Comparison of ENCODE assay signal across 1 cellular context in the genomic region with DNA sequence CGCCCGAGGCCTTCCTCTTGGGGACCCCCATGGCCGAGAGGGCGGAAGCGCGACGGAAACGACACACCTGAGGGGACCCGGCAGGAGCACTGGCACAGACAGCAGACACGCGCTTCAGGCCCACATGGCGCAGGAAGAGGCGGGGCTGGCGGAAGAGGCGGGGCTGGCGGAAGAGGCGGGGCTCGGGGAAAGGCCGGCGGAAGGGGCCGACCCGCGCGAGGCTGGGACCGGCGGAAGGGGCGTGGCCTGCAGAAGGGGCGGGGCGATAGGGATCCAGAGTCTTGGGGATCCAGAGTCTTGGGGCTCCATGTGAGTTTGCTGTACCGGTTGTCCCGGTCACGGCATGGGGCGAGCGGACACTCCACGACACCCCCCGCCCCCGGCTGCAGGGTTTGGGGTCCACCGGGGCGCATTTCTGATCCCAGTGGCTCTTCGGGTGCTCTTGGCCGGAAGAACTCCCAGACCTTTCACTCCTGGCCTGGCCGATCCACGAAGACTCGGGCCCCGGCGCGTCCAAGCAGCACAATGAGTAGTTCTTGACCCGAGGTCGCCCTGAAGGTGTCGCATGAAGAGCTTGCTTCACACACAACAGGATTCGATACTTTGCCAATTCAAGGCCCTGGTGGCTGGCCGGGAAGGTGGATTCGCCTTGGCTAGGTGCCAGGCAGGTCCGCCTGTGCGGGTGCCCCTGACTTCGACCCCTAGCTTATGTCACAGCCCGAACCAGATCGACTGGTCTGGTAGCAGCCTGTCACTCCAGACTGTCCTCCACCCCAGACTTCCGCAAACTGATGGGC.
A peak's percentile ranks its signal among the peaks of the same experiment; 100 is the strongest.
TF ChIP-seq lines count a peak whose summit lies in the region.

A gene with protein sequence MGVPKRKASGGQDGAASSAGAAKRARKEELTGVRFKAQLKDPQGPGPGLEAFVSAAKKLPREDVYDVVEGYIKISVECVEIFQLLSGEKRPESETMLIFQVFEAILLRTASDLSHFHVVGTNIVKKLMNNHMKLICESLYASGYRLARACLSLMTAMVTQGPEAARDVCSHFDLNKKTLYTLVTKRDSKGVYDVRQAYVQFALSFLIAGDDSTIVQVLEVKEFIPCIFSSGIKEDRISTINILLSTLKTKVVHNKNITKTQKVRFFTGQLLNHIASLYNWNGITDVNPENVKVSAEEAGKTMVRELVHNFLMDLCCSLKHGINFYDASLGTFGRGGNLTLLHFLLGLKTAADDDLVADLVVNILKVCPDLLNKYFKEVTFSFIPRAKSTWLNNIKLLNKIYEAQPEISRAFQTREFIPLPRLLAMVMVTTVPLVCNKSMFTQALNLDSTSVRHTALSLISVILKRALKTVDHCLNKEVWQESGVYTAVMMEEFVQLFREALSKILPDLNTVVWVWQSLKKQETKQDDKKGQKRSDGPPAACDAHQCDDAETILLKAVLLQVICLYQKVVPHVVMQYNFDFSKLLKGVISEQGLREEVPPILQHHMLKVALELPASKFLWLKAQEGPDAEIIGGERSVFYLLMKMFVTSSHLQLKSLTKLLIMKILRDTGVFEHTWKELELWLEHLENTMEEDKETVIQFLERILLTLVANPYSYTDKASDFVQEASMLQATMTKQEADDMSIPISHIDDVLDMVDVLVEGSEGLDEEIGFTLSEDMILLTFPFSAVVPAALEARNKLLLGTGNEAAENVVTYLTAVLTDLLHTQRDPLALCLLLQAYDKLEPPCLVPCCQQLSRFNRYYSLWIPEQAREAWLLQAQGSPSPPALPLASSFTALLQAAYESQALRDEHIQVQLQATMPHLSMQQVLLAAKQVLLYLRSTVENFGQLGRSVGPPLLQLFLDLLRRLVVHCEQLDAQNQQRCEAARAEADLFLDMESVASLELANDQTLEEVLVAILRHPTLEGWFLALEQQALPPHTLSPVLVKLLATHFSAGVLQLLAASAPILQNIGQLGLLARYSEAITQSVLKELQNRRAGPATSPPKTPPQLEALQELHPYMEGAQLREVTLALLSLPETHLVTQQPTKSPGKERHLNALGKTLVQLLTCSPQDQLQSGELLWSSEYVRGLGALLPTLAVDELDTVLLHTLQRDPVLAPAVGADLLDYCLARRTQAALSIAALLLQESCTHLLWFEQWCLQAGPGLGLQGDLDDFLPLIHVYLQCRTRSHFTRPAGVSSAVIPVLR (N-terminal part only) (minus strand): TSS at position 133 of the 797 bp plus-strand sequence. CDS start 102 bp downstream, at position 31.

TF ChIP-seq in liver, 16 proteins besides CTCF, POLR2A, EP300 and RAD21 (continued from another document):
- TF ChIP-seq, protein P1, sequence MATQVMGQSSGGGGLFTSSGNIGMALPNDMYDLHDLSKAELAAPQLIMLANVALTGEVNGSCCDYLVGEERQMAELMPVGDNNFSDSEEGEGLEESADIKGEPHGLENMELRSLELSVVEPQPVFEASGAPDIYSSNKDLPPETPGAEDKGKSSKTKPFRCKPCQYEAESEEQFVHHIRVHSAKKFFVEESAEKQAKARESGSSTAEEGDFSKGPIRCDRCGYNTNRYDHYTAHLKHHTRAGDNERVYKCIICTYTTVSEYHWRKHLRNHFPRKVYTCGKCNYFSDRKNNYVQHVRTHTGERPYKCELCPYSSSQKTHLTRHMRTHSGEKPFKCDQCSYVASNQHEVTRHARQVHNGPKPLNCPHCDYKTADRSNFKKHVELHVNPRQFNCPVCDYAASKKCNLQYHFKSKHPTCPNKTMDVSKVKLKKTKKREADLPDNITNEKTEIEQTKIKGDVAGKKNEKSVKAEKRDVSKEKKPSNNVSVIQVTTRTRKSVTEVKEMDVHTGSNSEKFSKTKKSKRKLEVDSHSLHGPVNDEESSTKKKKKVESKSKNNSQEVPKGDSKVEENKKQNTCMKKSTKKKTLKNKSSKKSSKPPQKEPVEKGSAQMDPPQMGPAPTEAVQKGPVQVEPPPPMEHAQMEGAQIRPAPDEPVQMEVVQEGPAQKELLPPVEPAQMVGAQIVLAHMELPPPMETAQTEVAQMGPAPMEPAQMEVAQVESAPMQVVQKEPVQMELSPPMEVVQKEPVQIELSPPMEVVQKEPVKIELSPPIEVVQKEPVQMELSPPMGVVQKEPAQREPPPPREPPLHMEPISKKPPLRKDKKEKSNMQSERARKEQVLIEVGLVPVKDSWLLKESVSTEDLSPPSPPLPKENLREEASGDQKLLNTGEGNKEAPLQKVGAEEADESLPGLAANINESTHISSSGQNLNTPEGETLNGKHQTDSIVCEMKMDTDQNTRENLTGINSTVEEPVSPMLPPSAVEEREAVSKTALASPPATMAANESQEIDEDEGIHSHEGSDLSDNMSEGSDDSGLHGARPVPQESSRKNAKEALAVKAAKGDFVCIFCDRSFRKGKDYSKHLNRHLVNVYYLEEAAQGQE (IDR thresholded peaks at IDR 0.05): peak; percentile 47
- no peak for TF ChIP-seq YY1 (IDR thresholded peaks at IDR 0.05)
- TF ChIP-seq GABPA (IDR thresholded peaks at IDR 0.05 in 1 of 2, conservative IDR thresholded peaks at IDR 0.05 in 1 of 2): peak; percentile 72 to 93
- TF ChIP-seq SP1 (IDR thresholded peaks at IDR 0.05): peak; percentile 54
TF ChIP-seq in liver: peak in this region for 8.
